ENCODE assay signal across 8 cellular contexts in genomic region chr22:24421428-24421931, GRCh38. TPM values are rescaled to one million over a fixed set of nuclear protein-coding genes. Genes with fewer than 3 reads are reported as not detected.
DNase-seq lines count a peak whose midpoint lies in the region; ATAC-seq and TF ChIP-seq lines count a peak whose summit lies in the region.

No MANE protein-coding gene starts in this region.

- POLR2A ChIA-PET in activated CD8-positive, alpha-beta T cell treated with anti-CD3 and anti-CD28 coated beads for 36 hours (lab: Charles Lee), result interaction anchor here (1.0 to 2.8 kb wide), 3 partner anchors 13 to 39 kb away, joined by 4 to 12 read pairs (median 5); no protein-coding TSS in a partner anchor

- H3K79me2 ChIP-seq in DOHH2 (ENCODE audit: control insufficient read depth, low read length), result peaks cover 24% of the 10 kb centered on the region

- H3K36me3 Mint-ChIP-seq in activated CD8-positive, alpha-beta T cell treated with anti-CD3 and anti-CD28 coated beads for 36 hours (ENCODE audit: low read depth), result no peaks in the 10 kb centered on the region

- CTCF ChIA-PET in activated CD8-positive, alpha-beta T cell treated with anti-CD3 and anti-CD28 coated beads for 36 hours (lab: Charles Lee), result interaction anchor here (0.6 to 4.1 kb wide), 12 partner anchors 8 to 106 kb away, joined by 3 to 51 read pairs (median 5); no protein-coding TSS in a partner anchor

- no peak overlapping the region for H3K27ac ChIP-seq in DOHH2 (ENCODE audit: low read depth, low read length)

- no peak overlapping the region for H3K4me2 ChIP-seq in DOHH2 (ENCODE audit: low read length)

- H3K4me1 ChIP-seq in DOHH2 (ENCODE audit: control insufficient read depth, low read length), result peaks cover 32% of the 10 kb centered on the region

- peaks cover 16% of the 10 kb centered on the region for H3K4me1 Mint-ChIP-seq in activated CD8-positive, alpha-beta T cell treated with anti-CD3 and anti-CD28 coated beads for 36 hours (ENCODE audit: low read depth)

- H3K27me3 ChIP-seq in DOHH2 (ENCODE audit: control insufficient read depth, low read length), result no peaks in the 10 kb centered on the region

- DNase-seq in HuH-7.5 (ENCODE audit: low spot score), result peak; percentile 85
- DNase-seq in activated CD8-positive, alpha-beta T cell treated with anti-CD3 and anti-CD28 coated beads for 36 hours, result peak; percentile 68
- peak; percentile 64 for DNase-seq in left kidney (ENCODE audit: low read depth, low spot score)
- no peak for DNase-seq in AG20443 (ENCODE audit: low spot score)

- no peak overlapping the region for H3K4me3 Mint-ChIP-seq in activated CD8-positive, alpha-beta T cell treated with anti-CD3 and anti-CD28 coated beads for 36 hours

- H3K9me3 ChIP-seq in DOHH2 (ENCODE audit: control insufficient read depth, insufficient read depth, low read length), result no peaks in the 10 kb centered on the region

- intact Hi-C loops in activated CD8-positive, alpha-beta T cell treated with anti-CD3 and anti-CD28 coated beads for 36 hours (cut with micrococcal nuclease), result loop anchor here (5.0 kb wide), 1 partner anchor 101 kb away; no protein-coding TSS in a partner anchor

- H3K9me3 Mint-ChIP-seq in activated CD8-positive, alpha-beta T cell treated with anti-CD3 and anti-CD28 coated beads for 36 hours, result no peaks in the 10 kb centered on the region

- H3K9me2 ChIP-seq in DOHH2 (replicated peaks; ENCODE audit: control insufficient read depth, low read length), result no peaks in the 10 kb centered on the region

- ATAC-seq in activated CD8-positive, alpha-beta T cell treated with anti-CD3 and anti-CD28 coated beads for 36 hours, result peak; percentile 50
- no peak for ATAC-seq in GM18909 (IDR thresholded peaks at IDR 0.05; ENCODE audit: poor library complexity, unreplicated experiment)
- no peak for ATAC-seq in HG03460 (IDR thresholded peaks at IDR 0.05; ENCODE audit: unreplicated experiment)
- ATAC-seq in GM18858 (IDR thresholded peaks at IDR 0.05; ENCODE audit: unreplicated experiment), result no peak

- H3F3A ChIP-seq in DOHH2 (ENCODE audit: control insufficient read depth, insufficient read depth), result peaks cover 3% of the 10 kb centered on the region; the same call in 1 of the 2 replicates

- no peak overlapping the region for H3K27ac Mint-ChIP-seq in activated CD8-positive, alpha-beta T cell treated with anti-CD3 and anti-CD28 coated beads for 36 hours

- no peaks in the 10 kb centered on the region for H4K20me1 ChIP-seq in DOHH2 (ENCODE audit: control insufficient read depth, insufficient read depth, low read depth, low read length)

- H3K4me3 ChIP-seq in DOHH2 (ENCODE audit: low read length), result no peak overlapping the region

- no peaks in the 10 kb centered on the region; the same call in 1 of the 2 replicates for H3K36me3 ChIP-seq in DOHH2 (ENCODE audit: control insufficient read depth, low read length)

- TF ChIP-seq CTCF in DOHH2 (IDR thresholded peaks at IDR 0.05; ENCODE audit: low read depth, low read length, poor library complexity, severe bottlenecking), result peak; percentile 90
- peak; percentile 64 for TF ChIP-seq CTCF in activated CD8-positive, alpha-beta T cell treated with anti-CD3 and anti-CD28 coated beads for 36 hours (IDR thresholded peaks at IDR 0.05)

- peaks cover 3% of the 10 kb centered on the region for H3K27me3 Mint-ChIP-seq in activated CD8-positive, alpha-beta T cell treated with anti-CD3 and anti-CD28 coated beads for 36 hours

RNA-seq across cellular contexts. Expression of gene ADORA2A, which starts 5.9 kb away (rescaled TPM):
- total RNA-seq in activated CD8-positive, alpha-beta T cell treated with anti-CD3 and anti-CD28 coated beads for 36 hours, result 10 to 100 TPM; 41.4 to 42.9 TPM
